15 cellular contexts compared by ENCODE assay signal in the genomic region with DNA sequence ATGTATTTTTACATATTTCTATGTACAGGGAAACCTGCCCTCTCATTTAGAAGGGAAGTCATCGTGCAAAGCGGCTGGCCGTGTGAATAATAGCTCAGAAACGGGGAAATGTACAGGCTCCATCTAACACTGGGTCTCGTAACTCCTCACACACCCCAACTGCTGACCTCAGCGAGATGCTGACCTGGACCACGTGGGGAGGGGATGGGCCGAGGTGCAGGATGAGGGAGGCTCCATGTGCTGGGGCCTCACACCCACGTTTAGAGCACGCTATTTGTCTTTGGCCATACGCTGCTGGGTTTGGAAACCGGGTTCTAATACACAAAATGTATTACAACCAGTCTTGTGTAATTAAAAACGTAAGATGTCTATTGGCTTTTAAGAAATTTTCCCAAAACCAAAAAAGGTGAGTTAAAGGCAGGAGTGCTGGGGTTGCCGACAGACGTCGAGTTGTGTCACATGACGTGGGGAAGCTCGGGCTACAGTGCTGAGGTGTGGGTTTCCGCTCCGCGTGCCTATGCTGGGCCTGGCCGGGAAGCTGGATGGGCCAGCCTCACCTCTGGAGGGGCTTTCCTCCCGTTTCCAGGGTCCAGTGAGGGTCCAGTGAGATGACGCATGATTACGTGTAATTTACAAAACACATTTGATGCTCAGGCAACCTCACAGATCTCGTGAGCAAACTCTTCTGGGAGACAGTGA.
"Had no signal": no experiment of that assay in that cellular context is flagged by ENCODE, and none has a peak within 500 bp of the region (broad histone marks: within the 10 kb centered on the region; RNA-seq: fewer than 3 reads in every experiment).

No MANE protein-coding gene starts in this region.

- H3K27ac Mint-ChIP-seq: activated B cell treated with CpG ODN at 0.5 μM for 24 hours; activated CD4-positive, alpha-beta T cell treated with anti-CD3 and anti-CD28 coated beads, Interleukin-2, amount 10 ng/mL, durations not matched to agents 24 days and 14 days; activated T-helper 1 cell treated with anti-CD3 and anti-CD28 coated beads, Interleukin-12 subunit alpha, Interleukin-12 subunit beta, Interleukin-2, Interleukin-4 antibody, amounts not matched to agents 30 ng/mL and 10 ng/mL and 1 ng/mL, durations not matched to agents 14 hours and 24 hours and 36 hours; stimulated activated naive B cell treated with anti-CD40 and anti-IgM and Interleukin-4, amounts not matched to agents 10 μg/mL and 1 μg/mL and 100 μg/mL, for 72 hours had no signal

- H3K4me1 ChIP-seq: esophagus muscularis mucosa, pancreas, sigmoid colon had no signal

- H3K4me1 Mint-ChIP-seq: activated B cell treated with CpG ODN at 0.5 μM for 24 hours; activated CD4-positive, alpha-beta T cell treated with anti-CD3 and anti-CD28 coated beads, Interleukin-2, amount 10 ng/mL, durations not matched to agents 24 days and 14 days; central memory CD8-positive, alpha-beta T cell; stimulated activated naive B cell treated with anti-CD40 and anti-IgM and Interleukin-4, amounts not matched to agents 10 μg/mL and 1 μg/mL and 100 μg/mL, for 72 hours had no signal

- H3K36me3 ChIP-seq: brain microvascular endothelial cell had no signal

- H3K4me3 ChIP-seq: esophagus muscularis mucosa, pancreas, sigmoid colon, SK-N-MC had no signal

- H3K27me3 Mint-ChIP-seq: activated B cell treated with CpG ODN at 0.5 μM for 24 hours; activated CD4-positive, alpha-beta T cell treated with anti-CD3 and anti-CD28 coated beads, Interleukin-2, amount 10 ng/mL, durations not matched to agents 24 days and 14 days; central memory CD8-positive, alpha-beta T cell had no signal

- H3K27me3 ChIP-seq: brain microvascular endothelial cell, esophagus muscularis mucosa, pancreas, sigmoid colon had no signal

- ATAC-seq: left colon; pancreas; stimulated activated naive B cell treated with anti-CD40 and anti-IgM and Interleukin-4, amounts not matched to agents 10 μg/mL and 1 μg/mL and 100 μg/mL, for 72 hours had no signal

- H3K9me3 Mint-ChIP-seq: activated B cell treated with CpG ODN at 0.5 μM for 24 hours; activated CD4-positive, alpha-beta T cell treated with anti-CD3 and anti-CD28 coated beads, Interleukin-2, amount 10 ng/mL, durations not matched to agents 24 days and 14 days; activated T-helper 1 cell treated with anti-CD3 and anti-CD28 coated beads, Interleukin-12 subunit alpha, Interleukin-12 subunit beta, Interleukin-2, Interleukin-4 antibody, amounts not matched to agents 30 ng/mL and 10 ng/mL and 1 ng/mL, durations not matched to agents 14 hours and 24 hours and 36 hours; central memory CD8-positive, alpha-beta T cell; stimulated activated naive B cell treated with anti-CD40 and anti-IgM and Interleukin-4, amounts not matched to agents 10 μg/mL and 1 μg/mL and 100 μg/mL, for 72 hours had no signal

- H3K4me3 Mint-ChIP-seq: activated B cell treated with CpG ODN at 0.5 μM for 24 hours; activated CD4-positive, alpha-beta T cell treated with anti-CD3 and anti-CD28 coated beads, Interleukin-2, amount 10 ng/mL, durations not matched to agents 24 days and 14 days; activated T-helper 1 cell treated with anti-CD3 and anti-CD28 coated beads, Interleukin-12 subunit alpha, Interleukin-12 subunit beta, Interleukin-2, Interleukin-4 antibody, amounts not matched to agents 30 ng/mL and 10 ng/mL and 1 ng/mL, durations not matched to agents 14 hours and 24 hours and 36 hours; central memory CD8-positive, alpha-beta T cell; stimulated activated naive B cell treated with anti-CD40 and anti-IgM and Interleukin-4, amounts not matched to agents 10 μg/mL and 1 μg/mL and 100 μg/mL, for 72 hours had no signal

- H3K9me3 ChIP-seq: esophagus muscularis mucosa, pancreas, sigmoid colon had no signal

- H3K27ac ChIP-seq: brain microvascular endothelial cell, esophagus muscularis mucosa, pancreas, sigmoid colon, SK-N-MC had no signal

- DNase-seq: activated B cell treated with CpG ODN at 0.5 μM for 24 hours; activated CD4-positive, alpha-beta T cell treated with anti-CD3 and anti-CD28 coated beads, Interleukin-2, amount 10 ng/mL, durations not matched to agents 24 days and 14 days; activated naive CD4-positive, alpha-beta T cell treated with Interleukin-2 at 50 U/mL for 16 hours; brain microvascular endothelial cell; effector CD4-positive, alpha-beta T cell; left colon; midbrain; sigmoid colon; stimulated activated CD4-positive, alpha-beta T cell treated with anti-CD3 and anti-CD28 coated beads, Interleukin-4, amount 100 ng/mL, for 4 hours; stimulated activated naive B cell treated with anti-CD40 and anti-IgM and Interleukin-4, amounts not matched to agents 10 μg/mL and 1 μg/mL and 100 μg/mL, for 72 hours had no signal
